In the genomic region with DNA sequence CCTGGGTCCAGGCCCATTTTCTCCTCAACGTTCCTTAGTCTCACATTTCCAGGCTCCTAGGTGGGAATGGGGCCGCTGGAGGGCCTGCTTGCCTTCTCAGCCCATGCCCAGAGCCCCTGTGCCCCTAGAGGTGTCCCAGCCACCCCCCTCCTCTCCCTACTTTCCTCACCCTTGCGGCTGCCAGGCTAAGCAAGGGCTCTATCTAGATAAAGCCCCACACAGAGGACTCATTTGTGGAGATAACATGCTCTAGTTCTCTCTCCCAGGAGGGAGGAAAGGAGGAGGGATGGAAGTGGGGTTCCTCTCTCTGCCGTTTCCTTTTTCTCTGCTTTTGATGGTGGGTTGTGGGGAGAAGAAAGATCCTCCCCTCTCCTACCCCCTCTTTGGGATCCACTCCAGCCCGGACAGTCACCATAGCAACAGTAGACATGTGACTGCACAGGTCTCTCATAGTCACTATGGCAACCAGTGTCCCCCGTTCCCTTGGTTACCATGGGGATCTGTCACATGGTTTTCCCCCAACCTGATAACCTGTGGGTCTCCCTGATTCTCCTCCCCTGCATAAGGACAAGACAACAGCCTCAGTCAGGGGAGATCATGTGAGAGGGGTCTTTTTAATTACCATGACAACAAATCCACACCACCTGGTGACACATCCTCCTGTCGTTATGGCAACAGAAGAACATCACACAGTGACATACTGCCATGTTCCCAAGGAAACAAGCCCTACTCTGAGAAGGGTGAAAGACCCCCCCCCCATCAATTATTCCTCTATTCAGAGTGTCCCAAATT, we compare ENCODE assay signal across 10 cellular contexts. TPM values are rescaled to one million over a fixed set of nuclear protein-coding genes. Genes with fewer than 3 reads are reported as not detected.
A peak's percentile ranks its signal among the peaks of the same experiment; 100 is the strongest.
DNase-seq lines count a peak whose midpoint lies in the region; ATAC-seq and TF ChIP-seq lines count a peak whose summit lies in the region.
"Had no signal": no experiment of that assay in that cellular context is flagged by ENCODE, and none has a peak within 500 bp of the region (broad histone marks: within the 10 kb centered on the region; RNA-seq: fewer than 3 reads in every experiment).

No MANE protein-coding gene starts in this region.

- DNase-seq in DMS79 (lab: John Stamatoyannopoulos, UW) (peak; percentile 79), NCI-H1694 (lab: John Stamatoyannopoulos, UW) (peak; percentile 55), PC-9 (no peak), NCI-H1930 (lab: John Stamatoyannopoulos, UW) (no peak)
- peak in 3 of 9 donors; percentile 25 to 33 (median 28) for DNase-seq in naive thymus-derived CD4-positive, alpha-beta T cell
- DNase-seq in activated T-cell treated with anti-CD3 and anti-CD28 coated beads, Interleukin-2, amount 50 U/mL, for 72 hours, result no peak
- DNase-seq: activated CD8-positive, alpha-beta memory T cell treated with anti-CD3 and anti-CD28 coated beads, Interleukin-2, amount 50 U/mL, for 48 hours had no signal

- peaks cover 0 to 8% (median 0%) of the 10 kb centered on the region in 5 experiments for H3K9me3 Mint-ChIP-seq in brain
- H3K9me3 Mint-ChIP-seq in naive thymus-derived CD4-positive, alpha-beta T cell, result no peaks in the 10 kb centered on the region
- H3K9me3 Mint-ChIP-seq in activated T-cell treated with anti-CD3 and anti-CD28 coated beads, Interleukin-2, amount 50 U/mL, for 72 hours, result no peaks in the 10 kb centered on the region

- H3K4me1 Mint-ChIP-seq in brain, result peaks cover 86% of the 10 kb centered on the region
- H3K4me1 Mint-ChIP-seq in naive thymus-derived CD4-positive, alpha-beta T cell, result peaks cover 9 to 19% (median 13%) of the 10 kb centered on the region in 7 donors
- peaks cover 7% of the 10 kb centered on the region for H3K4me1 Mint-ChIP-seq in activated T-cell treated with anti-CD3 and anti-CD28 coated beads, Interleukin-2, amount 50 U/mL, for 72 hours (ENCODE audit: low read depth)

- no peaks in the 10 kb centered on the region for H3K9me2 ChIP-seq in PC-9 (ENCODE audit: insufficient read depth)

- POLR2A ChIA-PET in naive thymus-derived CD4-positive, alpha-beta T cell (lab: Charles Lee), result no interaction called here
- POLR2A ChIA-PET in PC-9 (lab: Charles Lee; ENCODE audit: unreplicated experiment), result no interaction called here

- peaks cover 26% of the 10 kb centered on the region for H3K27me3 Mint-ChIP-seq in brain
- H3K27me3 Mint-ChIP-seq in naive thymus-derived CD4-positive, alpha-beta T cell, result peaks cover 43 to 60% (median 53%) of the 10 kb centered on the region in 5 donors
- peaks cover 47% of the 10 kb centered on the region for H3K27me3 Mint-ChIP-seq in activated T-cell treated with anti-CD3 and anti-CD28 coated beads, Interleukin-2, amount 50 U/mL, for 72 hours (ENCODE audit: low read depth)

- no peaks in the 10 kb centered on the region for H3K36me3 ChIP-seq in naive thymus-derived CD4-positive, alpha-beta T cell (ENCODE audit: control insufficient read depth in 2 of 3, insufficient read depth in 3 of 3, low read length in 3 of 3)
- no peaks in the 10 kb centered on the region for H3K36me3 ChIP-seq in PC-9 (ENCODE audit: low read depth)
- H3K36me3 ChIP-seq: tibial nerve had no signal

- H3K36me3 Mint-ChIP-seq in brain, result no peaks in the 10 kb centered on the region
- H3K36me3 Mint-ChIP-seq in naive thymus-derived CD4-positive, alpha-beta T cell, result no peaks in the 10 kb centered on the region
- H3K36me3 Mint-ChIP-seq in activated T-cell treated with anti-CD3 and anti-CD28 coated beads, Interleukin-2, amount 50 U/mL, for 72 hours (ENCODE audit: insufficient read depth in 2 of 2), result no peaks in the 10 kb centered on the region

- no peak overlapping the region for H3K4me2 ChIP-seq in PC-9

- TF ChIP-seq CTCF in brain (conservative IDR thresholded peaks at IDR 0.05) (no peak), PC-9 (conservative IDR thresholded peaks at IDR 0.05) (no peak)

- intact Hi-C loops in naive thymus-derived CD4-positive, alpha-beta T cell (cut with micrococcal nuclease), result no loop called here
- intact Hi-C loops in PC-9 (cut with micrococcal nuclease; ENCODE audit: unreplicated experiment), result no loop called here

- no TSS peak for BruUV-seq in PC-9 (replicated peaks; lab: Mats Ljungman, UMichigan)

- peaks cover 12% of the 10 kb centered on the region; the same call in 1 of the 2 replicates for H3F3A ChIP-seq in PC-9 (ENCODE audit: insufficient read depth, low read depth)

- H4K20me1 ChIP-seq in PC-9 (ENCODE audit: insufficient read depth), result no peaks in the 10 kb centered on the region

- peak overlapping the region; percentile 70 to 84 (median 79) for H3K4me3 Mint-ChIP-seq in brain
- H3K4me3 Mint-ChIP-seq in naive thymus-derived CD4-positive, alpha-beta T cell, result peak overlapping the region in 2 of 10 donors; percentile 22 to 25
- H3K4me3 Mint-ChIP-seq in activated T-cell treated with anti-CD3 and anti-CD28 coated beads, Interleukin-2, amount 50 U/mL, for 72 hours, result no peak overlapping the region

- no peaks in the 10 kb centered on the region for H3K9me3 ChIP-seq in naive thymus-derived CD4-positive, alpha-beta T cell (ENCODE audit: control insufficient read depth in 2 of 3, low read length in 3 of 3)
- H3K9me3 ChIP-seq in PC-9 (ENCODE audit: insufficient read depth, low read depth), result no peaks in the 10 kb centered on the region
- H3K9me3 ChIP-seq: tibial nerve had no signal

- ATAC-seq in naive thymus-derived CD4-positive, alpha-beta T cell, result peak; percentile 49
- ATAC-seq in activated T-cell treated with anti-CD3 and anti-CD28 coated beads, Interleukin-2, amount 50 U/mL, for 72 hours (replicated peaks in 1 of 2), result no peak
- no peak for ATAC-seq in HG03457 (IDR thresholded peaks at IDR 0.05; ENCODE audit: unreplicated experiment)

- no peak overlapping the region for H3K4me3 ChIP-seq in naive thymus-derived CD4-positive, alpha-beta T cell (ENCODE audit: low read length)
- no peak overlapping the region for H3K4me3 ChIP-seq in PC-9

- CTCF ChIA-PET in naive thymus-derived CD4-positive, alpha-beta T cell (lab: Charles Lee), result interaction anchor here (0.7 kb wide), 1 partner anchor 24 kb away, joined by 3 read pairs; no protein-coding TSS in a partner anchor
- CTCF ChIA-PET in PC-9 (lab: Charles Lee), result interaction anchor here (0.7 kb wide), 1 partner anchor 10 kb away, joined by 3 read pairs; no protein-coding TSS in a partner anchor

- no peak overlapping the region for H2AFZ ChIP-seq in PC-9

- H3K79me2 ChIP-seq in PC-9 (ENCODE audit: low read depth), result no peaks in the 10 kb centered on the region

- H3K27me3 ChIP-seq in naive thymus-derived CD4-positive, alpha-beta T cell (ENCODE audit: control insufficient read depth in 2 of 2, insufficient read depth in 2 of 2, low read length in 2 of 2), result peaks cover 8 to 12% of the 10 kb centered on the region in 2 donors
- peaks cover 37% of the 10 kb centered on the region for H3K27me3 ChIP-seq in PC-9 (ENCODE audit: insufficient read depth, low read depth)

- H3K27ac ChIP-seq in naive thymus-derived CD4-positive, alpha-beta T cell (ENCODE audit: low read depth, low read length), result no peak overlapping the region
- no peak overlapping the region for H3K27ac ChIP-seq in PC-9
- H3K27ac ChIP-seq: tibial nerve had no signal

- H3K27ac Mint-ChIP-seq in brain, result peak overlapping the region; percentile 92 to 99 (median 95)
- peak overlapping the region in 3 of 9 donors; percentile 5 to 43 (median 17) for H3K27ac Mint-ChIP-seq in naive thymus-derived CD4-positive, alpha-beta T cell
- no peak overlapping the region for H3K27ac Mint-ChIP-seq in activated T-cell treated with anti-CD3 and anti-CD28 coated beads, Interleukin-2, amount 50 U/mL, for 72 hours

- peaks cover 4 to 8% of the 10 kb centered on the region in 2 donors for H3K4me1 ChIP-seq in naive thymus-derived CD4-positive, alpha-beta T cell (ENCODE audit: control insufficient read depth in 2 of 2, insufficient read depth in 2 of 2, low read length in 2 of 2)
- no peaks in the 10 kb centered on the region for H3K4me1 ChIP-seq in PC-9 (replicated peaks; ENCODE audit: insufficient read depth)

RNA-seq across cellular contexts. Expression of a gene that starts 5.2 kb away (rescaled TPM):
- polyA plus RNA-seq in brain (ENCODE audit: insufficient read depth, low read depth, low replicate concordance), result 2.0 TPM
- not detected for total RNA-seq in naive thymus-derived CD4-positive, alpha-beta T cell
- polyA plus RNA-seq in naive thymus-derived CD4-positive, alpha-beta T cell, result not detected
- total RNA-seq in PC-9 (2021), result 0.28 and 0.46 TPM in 2 replicates
- total RNA-seq in activated T-cell treated with anti-CD3 and anti-CD28 coated beads, Interleukin-2, amount 50 U/mL, for 72 hours, result under 1 TPM; 0.07 to 0.14 TPM

RNA-seq across cellular contexts. Expression of a gene that starts 18.8 kb away (rescaled TPM):
- polyA plus RNA-seq in brain (ENCODE audit: insufficient read depth, low read depth, low replicate concordance), result 22.1 TPM
- total RNA-seq in naive thymus-derived CD4-positive, alpha-beta T cell, result 10 to 100 TPM; 14.3 to 19.4 (median 16.4) TPM
- 1 to 10 TPM; 3.7 to 5.6 TPM for polyA plus RNA-seq in naive thymus-derived CD4-positive, alpha-beta T cell
- total RNA-seq in PC-9 (2021), result 41.5 and 60.5 TPM in 2 replicates
- 10 to 100 TPM; 25.0 to 51.3 TPM for total RNA-seq in activated T-cell treated with anti-CD3 and anti-CD28 coated beads, Interleukin-2, amount 50 U/mL, for 72 hours

RNA-seq across cellular contexts. Expression of a gene that starts 33.2 kb away (rescaled TPM):
- polyA plus RNA-seq in brain (ENCODE audit: insufficient read depth, low read depth, low replicate concordance), result 2.1 TPM
- total RNA-seq in naive thymus-derived CD4-positive, alpha-beta T cell, result not detected
- not detected for polyA plus RNA-seq in naive thymus-derived CD4-positive, alpha-beta T cell
- 15.6 and 22.8 TPM in 2 replicates for total RNA-seq in PC-9 (2021)
- not detected for total RNA-seq in activated T-cell treated with anti-CD3 and anti-CD28 coated beads, Interleukin-2, amount 50 U/mL, for 72 hours

RNA-seq across cellular contexts. Expression of a gene that starts 57.5 kb away (rescaled TPM):
- polyA plus RNA-seq in brain (ENCODE audit: insufficient read depth, low read depth, low replicate concordance), result 0.61 TPM
- total RNA-seq in naive thymus-derived CD4-positive, alpha-beta T cell, result 1 to 10 TPM in 4 of 5 experiments, under 1 TPM in 1; 0.90 to 9.0 (median 8.6) TPM
- polyA plus RNA-seq in naive thymus-derived CD4-positive, alpha-beta T cell, result under 1 TPM in 1 of 2 donors, not detected in 1; 0.59 TPM
- total RNA-seq in PC-9 (2021), result 4.9 and 11.6 TPM in 2 replicates
- 10 to 100 TPM in 1 of 2 donors, 1 to 10 TPM in 1; 8.9 to 24.3 TPM for total RNA-seq in activated T-cell treated with anti-CD3 and anti-CD28 coated beads, Interleukin-2, amount 50 U/mL, for 72 hours

Comparison
In these comparisons a context has a peak if more than half of its experiments do, and no peak if none do; other contexts are left out.
1. DNase-seq: peak in DMS79 (single experiment) and NCI-H1694 (single experiment); none in PC-9 (0 of 2), activated T-cell treated with anti-CD3 and anti-CD28 coated beads, Interleukin-2, amount 50 U/mL, for 72 hours (0 of 2) and NCI-H1930 (0 of 2).
2. H3K4me3 Mint-ChIP-seq: peak in brain (5 of 5); none in activated T-cell treated with anti-CD3 and anti-CD28 coated beads, Interleukin-2, amount 50 U/mL, for 72 hours (0 of 2).
3. RNA of a gene that starts 33.2 kb away (total RNA-seq): 15.6 to 22.8 TPM in PC-9; not detected in activated T-cell treated with anti-CD3 and anti-CD28 coated beads, Interleukin-2, amount 50 U/mL, for 72 hours and not detected in naive thymus-derived CD4-positive, alpha-beta T cell; every median in the first group is over 10 times any median in the second.